16 cellular contexts compared by ENCODE assay signal in the genomic region with DNA sequence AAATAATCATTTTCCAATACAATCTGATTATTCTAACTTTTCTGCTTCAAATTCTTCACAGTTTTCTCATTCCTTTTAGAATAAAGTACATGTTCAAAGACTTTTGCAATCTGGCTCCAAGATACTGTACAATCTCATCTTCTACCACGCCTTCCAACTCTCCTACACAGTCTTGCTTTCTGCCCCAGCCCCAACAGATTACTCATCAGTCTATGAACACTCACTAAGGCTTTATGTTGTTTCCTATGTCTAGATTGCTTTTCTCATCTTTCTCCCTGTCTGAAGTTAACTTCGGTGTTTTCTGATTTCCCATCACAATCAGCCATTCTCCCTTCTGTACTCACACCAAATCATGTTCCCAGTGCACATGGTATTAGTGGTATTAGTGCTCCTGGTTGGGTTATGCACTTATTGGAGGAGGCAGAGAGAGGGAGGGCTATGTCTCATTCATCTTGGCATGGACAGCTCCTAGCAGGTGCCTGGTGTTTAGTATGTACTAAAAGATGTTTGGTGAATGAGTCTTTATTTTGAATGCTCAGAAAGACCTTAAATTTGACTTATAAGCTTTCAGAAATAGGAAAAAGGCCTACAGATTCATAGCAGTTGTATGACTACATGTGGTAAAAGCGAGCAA. TPM values are rescaled to one million over a fixed set of nuclear protein-coding genes. Genes with fewer than 3 reads are reported as not detected.
DNase-seq lines count a peak whose midpoint lies in the region; ATAC-seq, FAIRE-seq and TF ChIP-seq lines count a peak whose summit lies in the region.
"Had no signal": no experiment of that assay in that cellular context is flagged by ENCODE, and none has a peak within 500 bp of the region (broad histone marks: within the 10 kb centered on the region; RNA-seq: fewer than 3 reads in every experiment).

No MANE protein-coding gene starts in this region.

- TF ChIP-seq CTCF in A549 (IDR thresholded peaks at IDR 0.05) (no peak), OCI-LY1 (IDR thresholded peaks at IDR 0.05; ENCODE audit: low read length) (no peak), mucosa of descending colon (IDR thresholded peaks at IDR 0.05) (no peak), upper lobe of right lung (IDR thresholded peaks at IDR 0.05) (no peak)

- no peak for TF ChIP-seq RAD21 in A549 (conservative IDR thresholded peaks at IDR 0.05 in 1 of 2, IDR thresholded peaks at IDR 0.05 in 1 of 2)

- intact Hi-C loops in mucosa of descending colon (cut with DNase I, micrococcal nuclease) (no loop called here), upper lobe of right lung (cut with DNase I) (no loop called here)

- H3K4me3 ChIP-seq in A549 (no peak overlapping the region), OCI-LY1 (ENCODE audit: low read depth, low read length, poor library complexity, severe bottlenecking) (no peak overlapping the region), duodenal mucosa (ENCODE audit: low read depth in 1 of 2, low read length in 2 of 2) (no peak overlapping the region), mucosa of descending colon (no peak overlapping the region), upper lobe of right lung (no peak overlapping the region)
- H3K4me3 ChIP-seq in CD8-positive, alpha-beta memory T cell (ENCODE audit: low read length): no peak overlapping the region
- H3K4me3 ChIP-seq: adrenal gland, Peyer's patch had no signal

- no peak overlapping the region for H3K4me3 Mint-ChIP-seq in CD8-positive, alpha-beta memory T cell
- H3K4me3 Mint-ChIP-seq: activated CD4-positive, alpha-beta T cell treated with anti-CD3 and anti-CD28 coated beads for 36 hours; activated T-cell treated with anti-CD3 and anti-CD28 coated beads, Interleukin-2, amount 50 U/mL, for 24 hours; HFFc6 had no signal

- DNase-seq in A549 (ENCODE audit: low read depth in 1 of 2, low spot score in 1 of 2) (peak; percentile 15 to 46), mucosa of descending colon (peak in 1 of 3 donors; percentile 14), G401 (ENCODE audit: low spot score) (no peak), NCI-H2227 (lab: John Stamatoyannopoulos, UW; ENCODE audit: unreplicated experiment) (no peak), upper lobe of right lung (no peak)
- no peak for DNase-seq in CD8-positive, alpha-beta memory T cell
- DNase-seq: activated CD4-positive, alpha-beta T cell treated with anti-CD3 and anti-CD28 coated beads for 36 hours; activated T-cell treated with anti-CD3 and anti-CD28 coated beads, Interleukin-2, amount 50 U/mL, for 24 hours; adrenal gland; effector CD4-positive, alpha-beta T cell; glutamatergic neuron; HFFc6; T-helper 2 cell had no signal

- H3K4me2 ChIP-seq in A549 (peak overlapping the region; percentile 53), OCI-LY1 (ENCODE audit: low read length) (no peak overlapping the region)

- no peaks in the 10 kb centered on the region for H3K27me3 Mint-ChIP-seq in CD8-positive, alpha-beta memory T cell
- H3K27me3 Mint-ChIP-seq: activated CD4-positive, alpha-beta T cell treated with anti-CD3 and anti-CD28 coated beads for 36 hours; activated T-cell treated with anti-CD3 and anti-CD28 coated beads, Interleukin-2, amount 50 U/mL, for 24 hours had no signal

- no peaks in the 10 kb centered on the region for H3K4me1 Mint-ChIP-seq in CD8-positive, alpha-beta memory T cell
- H3K4me1 Mint-ChIP-seq: activated CD4-positive, alpha-beta T cell treated with anti-CD3 and anti-CD28 coated beads for 36 hours had no signal

- POLR2A ChIA-PET in A549 (lab: Yijun Ruan, JAX): interaction anchor here (0.7 kb wide), 1 partner anchor 42 kb away, joined by 3 read pairs; no protein-coding TSS in a partner anchor
- POLR2A ChIA-PET in CD8-positive, alpha-beta memory T cell (lab: Charles Lee): no interaction called here

- no peaks in the 10 kb centered on the region for H3K9me3 ChIP-seq in A549
- no peaks in the 10 kb centered on the region for H3K9me3 ChIP-seq in OCI-LY1 (ENCODE audit: low read length)
- H3K9me3 ChIP-seq in duodenal mucosa (ENCODE audit: control insufficient read depth in 1 of 2, low read length in 2 of 2): no peaks in the 10 kb centered on the region
- no peaks in the 10 kb centered on the region for H3K9me3 ChIP-seq in mucosa of descending colon
- no peaks in the 10 kb centered on the region for H3K9me3 ChIP-seq in CD8-positive, alpha-beta memory T cell (ENCODE audit: low read length)
- no peaks in the 10 kb centered on the region for H3K9me3 ChIP-seq in upper lobe of right lung
- H3K9me3 ChIP-seq: adrenal gland, Peyer's patch had no signal

- H3K4me1 ChIP-seq in A549: peaks cover 39% of the 10 kb centered on the region
- H3K4me1 ChIP-seq in OCI-LY1 (ENCODE audit: insufficient read depth, low read length, severe bottlenecking): peaks cover 25% of the 10 kb centered on the region
- H3K4me1 ChIP-seq in duodenal mucosa (ENCODE audit: control insufficient read depth in 1 of 2, insufficient read depth in 2 of 2, low read length in 2 of 2): peaks cover 16 to 25% of the 10 kb centered on the region in 2 donors
- peaks cover 16% of the 10 kb centered on the region for H3K4me1 ChIP-seq in mucosa of descending colon (ENCODE audit: low read depth)
- H3K4me1 ChIP-seq in CD8-positive, alpha-beta memory T cell (ENCODE audit: insufficient read depth, low read length): no peaks in the 10 kb centered on the region
- H3K4me1 ChIP-seq in upper lobe of right lung: no peaks in the 10 kb centered on the region

- in situ Hi-C loops in G401 (cut with HindIII; ENCODE audit: low sequenced_read_pairs): no loop called here

- ATAC-seq in A549 (peak; percentile 86 to 90), mucosa of descending colon (peak; percentile 52), upper lobe of right lung (no peak)
- ATAC-seq: activated CD4-positive, alpha-beta T cell treated with anti-CD3 and anti-CD28 coated beads for 36 hours had no signal

- TF ChIP-seq POLR2A in A549 (IDR thresholded peaks at IDR 0.05; ENCODE audit: low read length): no peak

- H3K36me3 Mint-ChIP-seq in CD8-positive, alpha-beta memory T cell: no peaks in the 10 kb centered on the region

- no peak overlapping the region for H3K27ac Mint-ChIP-seq in CD8-positive, alpha-beta memory T cell
- H3K27ac Mint-ChIP-seq: activated CD4-positive, alpha-beta T cell treated with anti-CD3 and anti-CD28 coated beads for 36 hours; activated T-cell treated with anti-CD3 and anti-CD28 coated beads, Interleukin-2, amount 50 U/mL, for 24 hours; HFFc6 had no signal

- H3K27ac ChIP-seq in A549 (peak overlapping the region; percentile 57 to 70), OCI-LY1 (ENCODE audit: low read depth, low read length, poor library complexity, severe bottlenecking) (peak overlapping the region; percentile 15), duodenal mucosa (ENCODE audit: low read depth, low read length) (peak overlapping the region; percentile 36), upper lobe of right lung (no peak overlapping the region)
- H3K27ac ChIP-seq in CD8-positive, alpha-beta memory T cell (ENCODE audit: low read depth, low read length): no peak overlapping the region
- H3K27ac ChIP-seq: adrenal gland had no signal

- H3K36me3 ChIP-seq in OCI-LY1 (ENCODE audit: insufficient read depth, low read length) (no peaks in the 10 kb centered on the region), duodenal mucosa (ENCODE audit: control insufficient read depth in 1 of 2, insufficient read depth in 2 of 2, low read length in 2 of 2) (no peaks in the 10 kb centered on the region), mucosa of descending colon (ENCODE audit: low read depth) (no peaks in the 10 kb centered on the region), upper lobe of right lung (no peaks in the 10 kb centered on the region)
- H3K36me3 ChIP-seq in CD8-positive, alpha-beta memory T cell (ENCODE audit: insufficient read depth, low read length): no peaks in the 10 kb centered on the region
- H3K36me3 ChIP-seq: adrenal gland, Peyer's patch had no signal

- H3K27me3 ChIP-seq in OCI-LY1 (ENCODE audit: insufficient read depth, low read length) (no peaks in the 10 kb centered on the region), duodenal mucosa (ENCODE audit: control insufficient read depth in 1 of 2, insufficient read depth in 2 of 2, low read length in 2 of 2) (no peaks in the 10 kb centered on the region), upper lobe of right lung (no peaks in the 10 kb centered on the region)
- no peaks in the 10 kb centered on the region for H3K27me3 ChIP-seq in CD8-positive, alpha-beta memory T cell (ENCODE audit: insufficient read depth, low read length, poor library complexity, severe bottlenecking)
- H3K27me3 ChIP-seq: adrenal gland, Peyer's patch had no signal

- H3K9ac ChIP-seq in OCI-LY1 (ENCODE audit: low read length) (no peak overlapping the region), duodenal mucosa (ENCODE audit: low read depth in 1 of 2, low read length in 2 of 2) (no peak overlapping the region)

- TF ChIP-seq EP300 in A549 (IDR thresholded peaks at IDR 0.05): no peak

- no peaks in the 10 kb centered on the region for H3K9me2 ChIP-seq in OCI-LY1 (ENCODE audit: low read depth, low read length)

- WGBS in A549 (ENCODE audit: missing lambda C conversion rate): 44% methylated on average over 3 of the region's 3 CpGs

- H4K20me1 ChIP-seq in OCI-LY1 (ENCODE audit: insufficient read depth, low read length): no peaks in the 10 kb centered on the region

- H2AFZ ChIP-seq in OCI-LY1 (ENCODE audit: low read length): no peak overlapping the region

- CTCF ChIA-PET in A549 (lab: Yijun Ruan, JAX): no interaction called here
- CTCF ChIA-PET in CD8-positive, alpha-beta memory T cell (lab: Charles Lee): no interaction called here

- FAIRE-seq in A549 (lab: Jason Lieb, UNC): no peak

- no peaks in the 10 kb centered on the region for H3F3A ChIP-seq in OCI-LY1 (ENCODE audit: insufficient read depth, low read length)

- peaks cover 1 to 8% (median 3%) of the 10 kb centered on the region in 5 donors for H3K9me3 Mint-ChIP-seq in CD8-positive, alpha-beta memory T cell
- H3K9me3 Mint-ChIP-seq: activated T-cell treated with anti-CD3 and anti-CD28 coated beads, Interleukin-2, amount 50 U/mL, for 24 hours; HFFc6 had no signal

- no peaks in the 10 kb centered on the region for H3K79me2 ChIP-seq in OCI-LY1 (ENCODE audit: insufficient read depth, low read length)

TF ChIP-seq in A549, 52 proteins besides CTCF, POLR2A, EP300 and RAD21 (continues in another document):
- no peak for TF ChIP-seq HOXA7 (CRISPR knock-in tag; IDR thresholded peaks at IDR 0.05)
- 0 out of 2 replicates have a peak, but pooled peaks have one; percentile 18 for TF ChIP-seq FOSL2 (IDR thresholded peaks at IDR 0.05)
- TF ChIP-seq FOSL2 (CRISPR knock-in tag; IDR thresholded peaks at IDR 0.05): peak; percentile 49

RNA-seq across cellular contexts. Expression of gene ZNF608, which starts 43.9 kb away (rescaled TPM):
- polyA plus RNA-seq in A549 (2011; rRNA removed) (1.8 and 2.5 TPM in 2 replicates), A549 (2017; fragmentation: RNase III; extraction: RNeasy Plus Mini Kit Qiagen cat#74134 plus additional on column Dnase treatment) (0.43 to 0.77 TPM (median 0.66 TPM) in 3 replicates)
- 0.34 and 0.38 TPM in 2 replicates for polyA plus RNA-seq in A549 (2012; cell fraction: cytosol; rRNA removed)
- 0.46 and 0.84 TPM in 2 replicates for polyA plus RNA-seq in A549 (2012; cell fraction: nucleus; rRNA removed)
- polyA minus RNA-seq in A549 (2011; rRNA and poly(A)+ RNA removed): 1.4 and 2.5 TPM in 2 replicates
- total RNA-seq in mucosa of descending colon (10 to 100 TPM; 19.7 to 32.3 (median 27.2) TPM), upper lobe of right lung (32.1 TPM)
- total RNA-seq in G401 (2014; rRNA removed; shearing (Covaris generic)): 25.7 and 34.8 TPM in 2 replicates
- not detected for total RNA-seq in CD8-positive, alpha-beta memory T cell
- not detected for polyA plus RNA-seq in CD8-positive, alpha-beta memory T cell
- total RNA-seq: activated CD4-positive, alpha-beta T cell treated with anti-CD3 and anti-CD28 coated beads for 36 hours had no signal

Comparison
In these comparisons a context has a peak if more than half of its experiments do, and no peak if none do; other contexts are left out.
1. DNase-seq: peak in A549 (2 of 2); none in G401 (single experiment), CD8-positive, alpha-beta memory T cell (0 of 5), NCI-H2227 (single experiment) and upper lobe of right lung (single experiment).
2. H3K27ac ChIP-seq: peak in A549 (2 of 2), OCI-LY1 (single experiment) and duodenal mucosa (single experiment); none in CD8-positive, alpha-beta memory T cell (single experiment) and upper lobe of right lung (single experiment).
3. RNA of gene ZNF608, which starts 43.9 kb away (total RNA-seq): 25.7 to 34.8 TPM in G401, 32.1 TPM in upper lobe of right lung (single experiment) and 19.7 to 32.3 TPM in mucosa of descending colon; not detected in CD8-positive, alpha-beta memory T cell; every median in the first group is over 10 times any median in the second.